ENCODE assay signal across 28 cellular contexts in genomic region chr1:44411861-44412260, GRCh38.
"Had no signal": no experiment of that assay in that cellular context is flagged by ENCODE, and none has a peak within 500 bp of the region (broad histone marks: within the 10 kb centered on the region; RNA-seq: fewer than 3 reads in every experiment).

No MANE protein-coding gene starts in this region.

- FAIRE-seq: astrocyte, TTC549 had no signal

- H3K9me3 ChIP-seq: gastrocnemius medialis, right lobe of liver, upper lobe of left lung had no signal

- H3K4me3 Mint-ChIP-seq: activated CD4-positive, alpha-beta memory T cell treated with anti-CD3 and anti-CD28 coated beads for 36 hours; activated naive CD4-positive, alpha-beta T cell treated with anti-CD3 and anti-CD28 coated beads for 36 hours; activated naive CD8-positive, alpha-beta T cell treated with anti-CD3 and anti-CD28 coated beads, Interleukin-2, amount 10 ng/mL, durations not matched to agents 7 days and 5 days; activated T-helper 1 cell treated with anti-CD3 and anti-CD28 coated beads, Interleukin-12 subunit alpha, Interleukin-12 subunit beta, Interleukin-2, Interleukin-4 antibody, amounts not matched to agents 30 ng/mL and 10 ng/mL and 1 ng/mL, durations not matched to agents 14 hours and 24 hours and 36 hours; naive thymus-derived CD8-positive, alpha-beta T cell; neural progenitor cell had no signal

- H3K27ac Mint-ChIP-seq: activated CD4-positive, alpha-beta memory T cell treated with anti-CD3 and anti-CD28 coated beads for 36 hours; activated naive CD4-positive, alpha-beta T cell treated with anti-CD3 and anti-CD28 coated beads for 36 hours; activated naive CD8-positive, alpha-beta T cell treated with anti-CD3 and anti-CD28 coated beads, Interleukin-2, amount 10 ng/mL, durations not matched to agents 7 days and 5 days; activated T-helper 1 cell treated with anti-CD3 and anti-CD28 coated beads, Interleukin-12 subunit alpha, Interleukin-12 subunit beta, Interleukin-2, Interleukin-4 antibody, amounts not matched to agents 30 ng/mL and 10 ng/mL and 1 ng/mL, durations not matched to agents 14 hours and 24 hours and 36 hours; naive thymus-derived CD8-positive, alpha-beta T cell; neural progenitor cell had no signal

- H3K9me3 Mint-ChIP-seq: activated CD4-positive, alpha-beta memory T cell treated with anti-CD3 and anti-CD28 coated beads for 36 hours; activated naive CD4-positive, alpha-beta T cell treated with anti-CD3 and anti-CD28 coated beads for 36 hours; activated naive CD8-positive, alpha-beta T cell treated with anti-CD3 and anti-CD28 coated beads, Interleukin-2, amount 10 ng/mL, durations not matched to agents 7 days and 5 days; activated T-helper 1 cell treated with anti-CD3 and anti-CD28 coated beads, Interleukin-12 subunit alpha, Interleukin-12 subunit beta, Interleukin-2, Interleukin-4 antibody, amounts not matched to agents 30 ng/mL and 10 ng/mL and 1 ng/mL, durations not matched to agents 14 hours and 24 hours and 36 hours; naive thymus-derived CD8-positive, alpha-beta T cell had no signal

- H3K4me3 ChIP-seq: esophagus squamous epithelium, gastrocnemius medialis, hepatocyte, neural progenitor cell, right lobe of liver, skin epidermis, upper lobe of left lung had no signal

- H3K27ac ChIP-seq: epithelial cell of prostate, esophagus squamous epithelium, gastrocnemius medialis, hepatocyte, neural progenitor cell, right lobe of liver, skin epidermis, upper lobe of left lung, VCaP had no signal

- DNase-seq: activated CD4-positive, alpha-beta memory T cell treated with anti-CD3 and anti-CD28 coated beads for 36 hours; activated CD4-positive, alpha-beta T cell treated with anti-CD3 and anti-CD28 coated beads for 48 hours; activated CD8-positive, alpha-beta memory T cell treated with anti-CD3 and anti-CD28 coated beads, Interleukin-2, amount 50 U/mL, for 4 hours; activated effector memory CD4-positive, alpha-beta T cell treated with anti-CD3 and anti-CD28 coated beads, Interleukin-2, amount 50 U/mL, for 16 hours; activated naive CD4-positive, alpha-beta T cell treated with anti-CD3 and anti-CD28 coated beads for 36 hours; activated naive CD8-positive, alpha-beta T cell treated with anti-CD3 and anti-CD28 coated beads, Interleukin-2, amount 10 ng/mL, durations not matched to agents 7 days and 5 days; activated T-cell treated with anti-CD3 and anti-CD28 coated beads, Interleukin-2, amount 50 U/mL, for 1 hour; caudate nucleus; esophagus squamous epithelium; gastrocnemius medialis; islet precursor cell; left cardiac atrium; mammary epithelial cell; naive thymus-derived CD8-positive, alpha-beta T cell; posterior cingulate gyrus; right lobe of liver; stimulated activated CD4-positive, alpha-beta T cell treated with anti-CD3 and anti-CD28 coated beads, Interleukin-12 subunit alpha, Interleukin-12 subunit beta, amount 100 ng/mL, for 4 hours; stimulated activated CD4-positive, alpha-beta T cell treated with anti-CD3 and anti-CD28 coated beads, Interleukin-4, amount 100 ng/mL, for 1 hour; stimulated activated naive CD8-positive, alpha-beta T cell treated with anti-CD3 and anti-CD28 coated beads, Interleukin-15, Interleukin-2, amounts not matched to agents 100 U/mL and 50 U/mL, for 24 hours; upper lobe of left lung had no signal

- H3K36me3 Mint-ChIP-seq: activated naive CD8-positive, alpha-beta T cell treated with anti-CD3 and anti-CD28 coated beads, Interleukin-2, amount 10 ng/mL, durations not matched to agents 7 days and 5 days; neural progenitor cell had no signal

- H3K36me3 ChIP-seq: esophagus squamous epithelium, gastrocnemius medialis, neural progenitor cell, right lobe of liver, upper lobe of left lung had no signal
